In the genomic region with DNA sequence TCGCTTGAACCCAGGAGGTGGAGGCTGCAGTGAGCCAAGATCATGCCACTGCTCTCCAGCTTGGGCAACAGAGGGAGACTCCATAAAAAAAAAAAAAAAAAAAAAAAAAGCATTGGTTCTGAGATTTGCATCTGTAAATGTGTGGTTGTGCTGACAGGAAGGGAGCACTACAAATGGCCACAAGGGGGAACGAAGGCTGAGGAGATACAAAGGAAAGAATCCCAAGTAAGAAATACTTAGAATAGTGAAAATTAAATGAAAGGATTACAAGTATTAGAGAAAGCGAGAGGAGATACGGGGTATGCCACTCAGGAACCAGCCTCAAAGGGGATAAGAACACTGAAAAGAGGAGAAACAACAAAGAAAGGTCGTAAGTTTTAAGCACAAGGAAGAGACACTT, we compare ENCODE assay signal across 8 cellular contexts.
DNase-seq lines count a peak whose midpoint lies in the region; ATAC-seq and TF ChIP-seq lines count a peak whose summit lies in the region.

No MANE protein-coding gene starts in this region.

- H3K4me1 ChIP-seq in OCI-LY7 (ENCODE audit: insufficient read depth, low read length, poor library complexity, severe bottlenecking) (peaks cover 14% of the 10 kb centered on the region), foreskin keratinocyte (no peaks in the 10 kb centered on the region), prostate gland (replicated peaks) (no peaks in the 10 kb centered on the region)

- H3K27me3 ChIP-seq in CD4-positive, alpha-beta T cell (ENCODE audit: control insufficient read depth, insufficient read depth, low read length) = no peaks in the 10 kb centered on the region
- no peaks in the 10 kb centered on the region for H3K27me3 ChIP-seq in foreskin keratinocyte
- no peaks in the 10 kb centered on the region for H3K27me3 ChIP-seq in prostate gland (replicated peaks; ENCODE audit: insufficient read depth)

- H3K36me3 Mint-ChIP-seq in CD4-positive, alpha-beta T cell (ENCODE audit: low read depth) = peaks cover 50% of the 10 kb centered on the region

- H3K4me1 Mint-ChIP-seq in CD4-positive, alpha-beta T cell (ENCODE audit: low read depth) = peaks cover 67% of the 10 kb centered on the region

- no peak overlapping the region for H3K27ac ChIP-seq in CD4-positive, alpha-beta T cell (ENCODE audit: low read depth, low read length)
- no peak overlapping the region for H3K27ac ChIP-seq in OCI-LY7 (ENCODE audit: low read depth, low read length, poor library complexity, severe bottlenecking)
- no peak overlapping the region for H3K27ac ChIP-seq in foreskin keratinocyte
- H3K27ac ChIP-seq in prostate gland = no peak overlapping the region

- H3K4me2 ChIP-seq in OCI-LY7 (ENCODE audit: low read length) = no peak overlapping the region

- H2AFZ ChIP-seq in OCI-LY7 (ENCODE audit: low read length) = no peak overlapping the region

- H3K36me3 ChIP-seq in OCI-LY7 (ENCODE audit: insufficient read depth, low read length) (peaks cover 19% of the 10 kb centered on the region), prostate gland (no peaks in the 10 kb centered on the region)

- BruUV-seq in OCI-LY7 (replicated peaks; lab: Mats Ljungman, UMichigan) = no TSS peak

- POLR2A ChIA-PET in CD4-positive, alpha-beta T cell (lab: Charles Lee) = interaction anchor here (1.2 to 1.8 kb wide), 3 partner anchors 10 to 84 kb away, joined by 3 to 5 read pairs (median 4); no protein-coding TSS in a partner anchor
- POLR2A ChIA-PET in OCI-LY7 (lab: Charles Lee) = interaction anchor here (0.7 kb wide), 1 partner anchor 382 kb away, joined by 4 read pairs; no protein-coding TSS in a partner anchor

- DNase-seq in CD4-positive, alpha-beta T cell = peak in 1 of 10 experiments; percentile 13
- peak; percentile 44 for DNase-seq in OCI-LY7 (ENCODE audit: low spot score)
- peak in 1 of 2 donors; percentile 19 for DNase-seq in foreskin keratinocyte
- no peak for DNase-seq in prostate gland (ENCODE audit: low spot score)
- DNase-seq in COLO829 (ENCODE audit: low spot score) = no peak

- CTCF ChIA-PET in CD4-positive, alpha-beta T cell (lab: Charles Lee) = interaction anchor here (0.7 to 3.8 kb wide), 3 partner anchors 13 to 438 kb away, joined by 3 to 13 read pairs (median 3); no protein-coding TSS in a partner anchor
- CTCF ChIA-PET in OCI-LY7 (lab: Charles Lee; ENCODE audit: unreplicated experiment) = interaction anchor here (0.6 kb wide), 1 partner anchor 149 kb away, joined by 6 read pairs; no protein-coding TSS in a partner anchor

- 86% methylated on average over 5 of the region's 5 CpGs for WGBS in prostate gland

- peak; percentile 74 for TF ChIP-seq CTCF in CD4-positive, alpha-beta T cell (IDR thresholded peaks at IDR 0.05)
- peak; percentile 70 for TF ChIP-seq CTCF in OCI-LY7 (conservative IDR thresholded peaks at IDR 0.05; ENCODE audit: low read length)
- TF ChIP-seq CTCF in foreskin keratinocyte (conservative IDR thresholded peaks at IDR 0.05) = peak; percentile 54
- TF ChIP-seq CTCF in prostate gland (IDR thresholded peaks at IDR 0.05) = no peak

- no peaks in the 10 kb centered on the region for H4K20me1 ChIP-seq in OCI-LY7 (ENCODE audit: insufficient read depth, low read length)

- H3K9me3 Mint-ChIP-seq in CD4-positive, alpha-beta T cell = no peaks in the 10 kb centered on the region

- no peaks in the 10 kb centered on the region for H3K9me2 ChIP-seq in OCI-LY7 (ENCODE audit: insufficient read depth, low read length)

- intact Hi-C loops in CD4-positive, alpha-beta T cell (cut with DNase I, micrococcal nuclease) = no loop called here
- intact Hi-C loops in OCI-LY7 (cut with micrococcal nuclease; ENCODE audit: unreplicated experiment) (no loop called here), prostate gland (cut with DNase I) (no loop called here)

- no peaks in the 10 kb centered on the region for H3K9me3 ChIP-seq in CD4-positive, alpha-beta T cell (ENCODE audit: control insufficient read depth, low read length)
- H3K9me3 ChIP-seq in OCI-LY7 (ENCODE audit: low read length) = no peaks in the 10 kb centered on the region
- H3K9me3 ChIP-seq in prostate gland = no peaks in the 10 kb centered on the region

- H3K4me3 ChIP-seq in OCI-LY7 (ENCODE audit: low read depth, low read length, poor library complexity, severe bottlenecking) = no peak overlapping the region
- H3K4me3 ChIP-seq in prostate gland = no peak overlapping the region

- no peaks in the 10 kb centered on the region for H3K79me2 ChIP-seq in OCI-LY7 (ENCODE audit: insufficient read depth, low read depth, low read length)

- ATAC-seq in CD4-positive, alpha-beta T cell (ENCODE audit: poor library complexity) = peak; percentile 63
- ATAC-seq in GM18909 (IDR thresholded peaks at IDR 0.05; ENCODE audit: poor library complexity, unreplicated experiment) (peak; percentile 65), foreskin keratinocyte (peak; percentile 50), HG03521 (IDR thresholded peaks at IDR 0.05; ENCODE audit: unreplicated experiment) (no peak), GM19467 (IDR thresholded peaks at IDR 0.05; ENCODE audit: unreplicated experiment) (no peak)

- H3K4me3 Mint-ChIP-seq in CD4-positive, alpha-beta T cell = no peak overlapping the region

- no peak for TF ChIP-seq POLR2A in prostate gland (IDR thresholded peaks at IDR 0.05)

- H3K27me3 Mint-ChIP-seq in CD4-positive, alpha-beta T cell = no peaks in the 10 kb centered on the region

- peak overlapping the region; percentile 22 for H3K27ac Mint-ChIP-seq in CD4-positive, alpha-beta T cell

Comparison
In these comparisons a context has a peak if more than half of its experiments do, and no peak if none do; other contexts are left out.
1. ATAC-seq: peak in CD4-positive, alpha-beta T cell (single experiment), GM18909 (single experiment) and foreskin keratinocyte (single experiment); none in HG03521 (single experiment) and GM19467 (single experiment).
2. CTCF ChIP-seq: peak in CD4-positive, alpha-beta T cell (single experiment), OCI-LY7 (single experiment) and foreskin keratinocyte (single experiment); none in prostate gland (0 of 4).